ENCODE assay signal across 27 cellular contexts in genomic region chr12:117090388-117090787, GRCh38.
"Had no signal": no experiment of that assay in that cellular context is flagged by ENCODE, and none has a peak within 500 bp of the region (broad histone marks: within the 10 kb centered on the region; RNA-seq: fewer than 3 reads in every experiment).

No MANE protein-coding gene starts in this region.

- H3K27me3 Mint-ChIP-seq: activated B cell treated with CpG ODN at 0.5 μM for 24 hours; activated CD8-positive, alpha-beta T cell treated with anti-CD3 and anti-CD28 coated beads for 36 hours; activated T-helper 17 cell treated with anti-CD3 and anti-CD28 coated beads, Interleukin-2, amount 50 U/mL, for 72 hours; naive B cell had no signal

- DNase-seq: activated B cell treated with CpG ODN at 0.5 μM for 24 hours; activated CD4-positive, alpha-beta T cell treated with anti-CD3 and anti-CD28 coated beads, Interleukin-2, amount 50 U/mL, for 1 hour; activated CD8-positive, alpha-beta T cell treated with anti-CD3 and anti-CD28 coated beads for 36 hours; activated gamma-delta T cell treated with Interleukin-2 at 50 U/mL for 16 hours; activated naive CD4-positive, alpha-beta T cell treated with anti-CD3 and anti-CD28 coated beads, Interleukin-2, amount 50 U/mL, for 16 hours; activated T-cell treated with anti-CD3 and anti-CD28 coated beads, Interleukin-2, amount 50 U/mL, for 4 hours; amniotic stem cell; central memory CD4-positive, alpha-beta T cell; foreskin fibroblast; head of caudate nucleus; mucosa of descending colon; naive B cell; nephron progenitor cell; nucleus accumbens; right cardiac atrium; stimulated activated naive CD4-positive, alpha-beta T cell treated with Interleukin-2 at 50 U/mL for 16 hours; T-helper 2 cell; testis; transverse colon had no signal

- H3K4me1 Mint-ChIP-seq: activated B cell treated with CpG ODN at 0.5 μM for 24 hours; activated T-helper 17 cell treated with anti-CD3 and anti-CD28 coated beads, Interleukin-2, amount 50 U/mL, for 72 hours; naive B cell had no signal

- H3K4me1 ChIP-seq: spleen, testis, transverse colon had no signal

- ATAC-seq: activated CD8-positive, alpha-beta T cell treated with anti-CD3 and anti-CD28 coated beads for 36 hours; activated T-cell treated with anti-CD3 and anti-CD28 coated beads, Interleukin-2, amount 50 U/mL, for 4 hours; activated T-helper 17 cell treated with anti-CD3 and anti-CD28 coated beads, Interleukin-2, amount 50 U/mL, for 72 hours; esophagus mucosa; right cardiac atrium had no signal

- FAIRE-seq: astrocyte, urothelium cell line had no signal

- H3K4me3 Mint-ChIP-seq: activated B cell treated with CpG ODN at 0.5 μM for 24 hours; activated CD8-positive, alpha-beta T cell treated with anti-CD3 and anti-CD28 coated beads for 36 hours; activated T-cell treated with anti-CD3 and anti-CD28 coated beads, Interleukin-2, amount 50 U/mL, for 4 hours; activated T-helper 17 cell treated with anti-CD3 and anti-CD28 coated beads, Interleukin-2, amount 50 U/mL, for 72 hours; naive B cell; nephron progenitor cell had no signal

- H3K9ac ChIP-seq: parathyroid adenoma had no signal

- H3K27ac Mint-ChIP-seq: activated B cell treated with CpG ODN at 0.5 μM for 24 hours; activated CD8-positive, alpha-beta T cell treated with anti-CD3 and anti-CD28 coated beads for 36 hours; activated T-helper 17 cell treated with anti-CD3 and anti-CD28 coated beads, Interleukin-2, amount 50 U/mL, for 72 hours; naive B cell; nephron progenitor cell had no signal

- H3K27me3 ChIP-seq: left lung, spleen, testis had no signal

- H3K79me2 ChIP-seq: parathyroid adenoma had no signal

- H3K4me3 ChIP-seq: left lung, lung, mucosa of descending colon, spleen, testis, transverse colon had no signal

- H3K36me3 ChIP-seq: left lung, transverse colon had no signal

- H3K27ac ChIP-seq: left lung, spleen, testis, transverse colon had no signal

- H3K9me3 ChIP-seq: testis had no signal
